In the genomic region with DNA sequence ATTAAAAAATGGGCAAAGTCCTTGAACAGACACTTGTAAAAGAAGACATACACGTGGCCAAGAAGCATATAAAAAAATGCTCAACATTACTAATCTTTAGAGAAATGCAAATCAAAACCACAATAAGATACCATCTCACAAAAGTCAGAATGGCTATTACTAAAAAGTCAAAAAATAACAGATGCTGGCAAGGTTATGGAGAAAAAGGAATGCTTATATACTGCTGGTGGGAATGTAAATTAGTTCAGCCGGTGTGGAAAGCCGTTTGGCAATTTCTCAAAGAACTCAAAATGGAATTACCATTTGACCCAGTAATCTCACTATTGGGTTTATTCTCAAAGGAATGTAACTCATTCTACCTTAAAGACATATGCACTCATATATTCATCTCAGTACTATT, we compare ENCODE assay signal across 2 cellular contexts.
A peak's percentile ranks its signal among the peaks of the same experiment; 100 is the strongest.
TF ChIP-seq lines count a peak whose summit lies in the region.

No MANE protein-coding gene starts in this region.

TF ChIP-seq in SK-N-SH, 30 proteins besides CTCF, POLR2A, EP300 and RAD21 (continued from another document):
- TF ChIP-seq FOXJ3 (CRISPR knock-in tag; IDR thresholded peaks at IDR 0.05) (no peak), POLR2AphosphoS5 (IDR thresholded peaks at IDR 0.05; ENCODE audit: low read depth, low read length) (no peak), MEF2A (IDR thresholded peaks at IDR 0.05; ENCODE audit: borderline replicate concordance, low read depth) (no peak; the same call in 1 of the 2 replicates), SMC3 (IDR thresholded peaks at IDR 0.05; ENCODE audit: low read depth, low read length) (no peak), YY1 (IDR thresholded peaks at IDR 0.05; ENCODE audit: low read depth) (no peak), TEAD4 (IDR thresholded peaks at IDR 0.05; ENCODE audit: borderline replicate concordance, insufficient read depth) (peak; percentile 65; the same call in 1 of the 2 replicates), CHD2 (IDR thresholded peaks at IDR 0.05; ENCODE audit: low read length, partially characterized antibody) (no peak), JUND (IDR thresholded peaks at IDR 0.05) (peak; percentile 42), RFX5 (IDR thresholded peaks at IDR 0.05; ENCODE audit: low read length) (no peak), ELF1 (IDR thresholded peaks at IDR 0.05) (no peak), FOXM1 (IDR thresholded peaks at IDR 0.05; ENCODE audit: low read depth) (peak; percentile 40; the same call in 1 of the 2 replicates), NFIC (IDR thresholded peaks at IDR 0.05; ENCODE audit: borderline replicate concordance) (peak; percentile 65), SIN3A (IDR thresholded peaks at IDR 0.05; ENCODE audit: borderline replicate concordance, low read depth, low read length) (no peak), MXI1 (IDR thresholded peaks at IDR 0.05; ENCODE audit: low read depth, low read length) (no peak), EZH2phosphoT487 (IDR thresholded peaks at IDR 0.05; ENCODE audit: borderline replicate concordance, low read depth) (no peak)
- TF ChIP-seq, protein P1, sequence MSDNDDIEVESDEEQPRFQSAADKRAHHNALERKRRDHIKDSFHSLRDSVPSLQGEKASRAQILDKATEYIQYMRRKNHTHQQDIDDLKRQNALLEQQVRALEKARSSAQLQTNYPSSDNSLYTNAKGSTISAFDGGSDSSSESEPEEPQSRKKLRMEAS (IDR thresholded peaks at IDR 0.05; ENCODE audit: low read depth), result no peak
- TF ChIP-seq, protein P2, sequence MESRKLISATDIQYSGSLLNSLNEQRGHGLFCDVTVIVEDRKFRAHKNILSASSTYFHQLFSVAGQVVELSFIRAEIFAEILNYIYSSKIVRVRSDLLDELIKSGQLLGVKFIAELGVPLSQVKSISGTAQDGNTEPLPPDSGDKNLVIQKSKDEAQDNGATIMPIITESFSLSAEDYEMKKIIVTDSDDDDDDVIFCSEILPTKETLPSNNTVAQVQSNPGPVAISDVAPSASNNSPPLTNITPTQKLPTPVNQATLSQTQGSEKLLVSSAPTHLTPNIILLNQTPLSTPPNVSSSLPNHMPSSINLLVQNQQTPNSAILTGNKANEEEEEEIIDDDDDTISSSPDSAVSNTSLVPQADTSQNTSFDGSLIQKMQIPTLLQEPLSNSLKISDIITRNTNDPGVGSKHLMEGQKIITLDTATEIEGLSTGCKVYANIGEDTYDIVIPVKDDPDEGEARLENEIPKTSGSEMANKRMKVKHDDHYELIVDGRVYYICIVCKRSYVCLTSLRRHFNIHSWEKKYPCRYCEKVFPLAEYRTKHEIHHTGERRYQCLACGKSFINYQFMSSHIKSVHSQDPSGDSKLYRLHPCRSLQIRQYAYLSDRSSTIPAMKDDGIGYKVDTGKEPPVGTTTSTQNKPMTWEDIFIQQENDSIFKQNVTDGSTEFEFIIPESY (IDR thresholded peaks at IDR 0.05; ENCODE audit: borderline replicate concordance, low read depth), result no peak
- TF ChIP-seq, protein P3, sequence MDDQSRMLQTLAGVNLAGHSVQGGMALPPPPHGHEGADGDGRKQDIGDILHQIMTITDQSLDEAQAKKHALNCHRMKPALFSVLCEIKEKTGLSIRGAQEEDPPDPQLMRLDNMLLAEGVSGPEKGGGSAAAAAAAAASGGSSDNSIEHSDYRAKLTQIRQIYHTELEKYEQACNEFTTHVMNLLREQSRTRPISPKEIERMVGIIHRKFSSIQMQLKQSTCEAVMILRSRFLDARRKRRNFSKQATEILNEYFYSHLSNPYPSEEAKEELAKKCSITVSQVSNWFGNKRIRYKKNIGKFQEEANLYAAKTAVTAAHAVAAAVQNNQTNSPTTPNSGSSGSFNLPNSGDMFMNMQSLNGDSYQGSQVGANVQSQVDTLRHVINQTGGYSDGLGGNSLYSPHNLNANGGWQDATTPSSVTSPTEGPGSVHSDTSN (IDR thresholded peaks at IDR 0.05), result peak; percentile 57

TF ChIP-seq in SK-N-SH treated with all-trans-retinoic acid at 6 μM for 48 hours, 23 proteins besides CTCF, POLR2A, EP300 and RAD21 (continued from another document):
- TF ChIP-seq, protein P4, sequence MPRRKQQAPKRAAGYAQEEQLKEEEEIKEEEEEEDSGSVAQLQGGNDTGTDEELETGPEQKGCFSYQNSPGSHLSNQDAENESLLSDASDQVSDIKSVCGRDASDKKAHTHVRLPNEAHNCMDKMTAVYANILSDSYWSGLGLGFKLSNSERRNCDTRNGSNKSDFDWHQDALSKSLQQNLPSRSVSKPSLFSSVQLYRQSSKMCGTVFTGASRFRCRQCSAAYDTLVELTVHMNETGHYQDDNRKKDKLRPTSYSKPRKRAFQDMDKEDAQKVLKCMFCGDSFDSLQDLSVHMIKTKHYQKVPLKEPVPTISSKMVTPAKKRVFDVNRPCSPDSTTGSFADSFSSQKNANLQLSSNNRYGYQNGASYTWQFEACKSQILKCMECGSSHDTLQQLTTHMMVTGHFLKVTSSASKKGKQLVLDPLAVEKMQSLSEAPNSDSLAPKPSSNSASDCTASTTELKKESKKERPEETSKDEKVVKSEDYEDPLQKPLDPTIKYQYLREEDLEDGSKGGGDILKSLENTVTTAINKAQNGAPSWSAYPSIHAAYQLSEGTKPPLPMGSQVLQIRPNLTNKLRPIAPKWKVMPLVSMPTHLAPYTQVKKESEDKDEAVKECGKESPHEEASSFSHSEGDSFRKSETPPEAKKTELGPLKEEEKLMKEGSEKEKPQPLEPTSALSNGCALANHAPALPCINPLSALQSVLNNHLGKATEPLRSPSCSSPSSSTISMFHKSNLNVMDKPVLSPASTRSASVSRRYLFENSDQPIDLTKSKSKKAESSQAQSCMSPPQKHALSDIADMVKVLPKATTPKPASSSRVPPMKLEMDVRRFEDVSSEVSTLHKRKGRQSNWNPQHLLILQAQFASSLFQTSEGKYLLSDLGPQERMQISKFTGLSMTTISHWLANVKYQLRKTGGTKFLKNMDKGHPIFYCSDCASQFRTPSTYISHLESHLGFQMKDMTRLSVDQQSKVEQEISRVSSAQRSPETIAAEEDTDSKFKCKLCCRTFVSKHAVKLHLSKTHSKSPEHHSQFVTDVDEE (CRISPR knock-in tag; IDR thresholded peaks at IDR 0.05), result no peak
- TF ChIP-seq PPARA (CRISPR knock-in tag; IDR thresholded peaks at IDR 0.05; ENCODE audit: borderline replicate concordance) (no peak), ZNF8 (CRISPR knock-in tag; IDR thresholded peaks at IDR 0.05) (no peak), RARB (CRISPR knock-in tag; IDR thresholded peaks at IDR 0.05) (no peak), TCF4 (CRISPR knock-in tag; IDR thresholded peaks at IDR 0.05; ENCODE audit: borderline replicate concordance) (no peak), ZC3H10 (CRISPR knock-in tag; IDR thresholded peaks at IDR 0.05) (no peak), ZNF70 (CRISPR knock-in tag; IDR thresholded peaks at IDR 0.05) (no peak)
- TF ChIP-seq, protein P5, sequence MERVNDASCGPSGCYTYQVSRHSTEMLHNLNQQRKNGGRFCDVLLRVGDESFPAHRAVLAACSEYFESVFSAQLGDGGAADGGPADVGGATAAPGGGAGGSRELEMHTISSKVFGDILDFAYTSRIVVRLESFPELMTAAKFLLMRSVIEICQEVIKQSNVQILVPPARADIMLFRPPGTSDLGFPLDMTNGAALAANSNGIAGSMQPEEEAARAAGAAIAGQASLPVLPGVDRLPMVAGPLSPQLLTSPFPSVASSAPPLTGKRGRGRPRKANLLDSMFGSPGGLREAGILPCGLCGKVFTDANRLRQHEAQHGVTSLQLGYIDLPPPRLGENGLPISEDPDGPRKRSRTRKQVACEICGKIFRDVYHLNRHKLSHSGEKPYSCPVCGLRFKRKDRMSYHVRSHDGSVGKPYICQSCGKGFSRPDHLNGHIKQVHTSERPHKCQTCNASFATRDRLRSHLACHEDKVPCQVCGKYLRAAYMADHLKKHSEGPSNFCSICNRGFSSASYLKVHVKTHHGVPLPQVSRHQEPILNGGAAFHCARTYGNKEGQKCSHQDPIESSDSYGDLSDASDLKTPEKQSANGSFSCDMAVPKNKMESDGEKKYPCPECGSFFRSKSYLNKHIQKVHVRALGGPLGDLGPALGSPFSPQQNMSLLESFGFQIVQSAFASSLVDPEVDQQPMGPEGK (CRISPR knock-in tag; IDR thresholded peaks at IDR 0.05; ENCODE audit: borderline replicate concordance), result no peak
- TF ChIP-seq, protein P6, sequence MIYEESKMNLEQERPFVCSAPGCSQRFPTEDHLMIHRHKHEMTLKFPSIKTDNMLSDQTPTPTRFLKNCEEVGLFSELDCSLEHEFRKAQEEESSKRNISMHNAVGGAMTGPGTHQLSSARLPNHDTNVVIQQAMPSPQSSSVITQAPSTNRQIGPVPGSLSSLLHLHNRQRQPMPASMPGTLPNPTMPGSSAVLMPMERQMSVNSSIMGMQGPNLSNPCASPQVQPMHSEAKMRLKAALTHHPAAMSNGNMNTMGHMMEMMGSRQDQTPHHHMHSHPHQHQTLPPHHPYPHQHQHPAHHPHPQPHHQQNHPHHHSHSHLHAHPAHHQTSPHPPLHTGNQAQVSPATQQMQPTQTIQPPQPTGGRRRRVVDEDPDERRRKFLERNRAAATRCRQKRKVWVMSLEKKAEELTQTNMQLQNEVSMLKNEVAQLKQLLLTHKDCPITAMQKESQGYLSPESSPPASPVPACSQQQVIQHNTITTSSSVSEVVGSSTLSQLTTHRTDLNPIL (CRISPR knock-in tag; IDR thresholded peaks at IDR 0.05; ENCODE audit: low read depth), result no peak
